15 cellular contexts compared by ENCODE assay signal in the genomic region with DNA sequence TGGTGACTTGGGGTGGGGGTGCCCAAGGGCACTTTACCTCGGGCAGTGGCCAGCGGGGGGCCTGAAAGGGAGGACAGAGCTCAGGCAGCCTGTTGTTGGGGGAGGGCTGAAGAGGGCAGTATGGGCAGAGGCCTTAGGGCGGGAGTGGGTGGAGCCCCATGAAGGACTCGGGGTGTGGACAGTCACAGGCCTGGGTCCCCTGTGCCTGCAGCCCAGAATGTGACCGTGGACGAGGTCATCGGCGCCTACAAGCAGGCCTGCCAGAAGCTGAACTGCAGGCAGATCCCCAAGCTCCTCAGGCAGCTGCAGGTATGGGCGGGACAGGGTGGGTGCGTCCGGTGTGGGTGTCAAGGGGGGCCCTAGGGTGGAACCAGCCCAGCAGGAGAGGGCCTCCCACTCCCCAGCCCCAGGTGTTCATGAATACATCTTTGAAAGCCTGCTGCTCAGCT. TPM values are rescaled to one million over a fixed set of nuclear protein-coding genes. Genes with fewer than 3 reads are reported as not detected.
DNase-seq lines count a peak whose midpoint lies in the region; ATAC-seq and TF ChIP-seq lines count a peak whose summit lies in the region.
"Had no signal": no experiment of that assay in that cellular context is flagged by ENCODE, and none has a peak within 500 bp of the region (broad histone marks: within the 10 kb centered on the region; RNA-seq: fewer than 3 reads in every experiment).

No MANE protein-coding gene starts in this region.

- no peak for DNase-seq in activated CD4-positive, alpha-beta T cell treated with anti-CD3 and anti-CD28 coated beads for 36 hours
- no peak for DNase-seq in activated CD4-positive, alpha-beta T cell treated with anti-CD3 and anti-CD28 coated beads, Interleukin-2, amount 50 U/mL, for 4 hours
- DNase-seq in activated B cell treated with CpG ODN at 0.5 μM for 24 hours, result no peak
- DNase-seq in stimulated activated effector memory CD8-positive, alpha-beta T cell treated with anti-CD3 and anti-CD28 coated beads, Interleukin-12 subunit alpha, Interleukin-12 subunit beta, amount 100 ng/mL, for 72 hours (ENCODE audit: low spot score in 2 of 2), result no peak
- DNase-seq: activated CD4-positive, alpha-beta T cell treated with anti-CD3 and anti-CD28 coated beads, Interleukin-2, amount 10 ng/mL, durations not matched to agents 7 days and 5 days; central memory CD4-positive, alpha-beta T cell; DMS79 treated with DMSO at 0.1 percent for 48 hours; effector memory CD8-positive, alpha-beta T cell; NCI-H1436; NCI-H446; stimulated activated CD4-positive, alpha-beta T cell treated with anti-CD3 and anti-CD28 coated beads, Interleukin-4, amount 100 ng/mL, for 24 hours had no signal

- TF ChIP-seq CTCF in activated B cell treated with CpG ODN at 0.5 μM for 24 hours (IDR thresholded peaks at IDR 0.05), result no peak

- ATAC-seq in activated CD4-positive, alpha-beta T cell treated with anti-CD3 and anti-CD28 coated beads for 36 hours, result no peak
- ATAC-seq in activated B cell treated with CpG ODN at 0.5 μM for 24 hours (ENCODE audit: low read depth) (no peak), HG03457 (IDR thresholded peaks at IDR 0.05; ENCODE audit: unreplicated experiment) (no peak), HG03095 (IDR thresholded peaks at IDR 0.05; ENCODE audit: unreplicated experiment) (no peak)
- no peak for ATAC-seq in stimulated activated effector memory CD8-positive, alpha-beta T cell treated with anti-CD3 and anti-CD28 coated beads, Interleukin-12 subunit alpha, Interleukin-12 subunit beta, amount 100 ng/mL, for 72 hours
- ATAC-seq: effector memory CD8-positive, alpha-beta T cell had no signal

- no peaks in the 10 kb centered on the region for H3K9me3 Mint-ChIP-seq in activated CD4-positive, alpha-beta T cell treated with anti-CD3 and anti-CD28 coated beads for 36 hours (ENCODE audit: low read depth)
- no peaks in the 10 kb centered on the region for H3K9me3 Mint-ChIP-seq in activated B cell treated with CpG ODN at 0.5 μM for 24 hours
- H3K9me3 Mint-ChIP-seq in stimulated activated effector memory CD8-positive, alpha-beta T cell treated with anti-CD3 and anti-CD28 coated beads, Interleukin-12 subunit alpha, Interleukin-12 subunit beta, amount 100 ng/mL, for 72 hours, result no peaks in the 10 kb centered on the region
- H3K9me3 Mint-ChIP-seq: activated CD4-positive, alpha-beta T cell treated with anti-CD3 and anti-CD28 coated beads, Interleukin-2, amount 10 ng/mL, durations not matched to agents 7 days and 5 days; effector memory CD8-positive, alpha-beta T cell had no signal

- CTCF ChIA-PET in activated CD4-positive, alpha-beta T cell treated with anti-CD3 and anti-CD28 coated beads for 36 hours (lab: Charles Lee), result interaction anchor here (0.6 kb wide), 1 partner anchor 26 kb away, joined by 4 read pairs; no protein-coding TSS in a partner anchor
- CTCF ChIA-PET in activated B cell treated with CpG ODN at 0.5 μM for 24 hours (lab: Charles Lee), result interaction anchor here (1.0 to 1.3 kb wide), 3 partner anchors 13 to 78 kb away, joined by 3 to 4 read pairs (median 4); no protein-coding TSS in a partner anchor

- intact Hi-C loops in activated CD4-positive, alpha-beta T cell treated with anti-CD3 and anti-CD28 coated beads for 36 hours (cut with DNase I, micrococcal nuclease), result no loop called here
- intact Hi-C loops in activated B cell treated with CpG ODN at 0.5 μM for 24 hours (cut with micrococcal nuclease), result no loop called here

- no peaks in the 10 kb centered on the region for H3K4me1 Mint-ChIP-seq in activated CD4-positive, alpha-beta T cell treated with anti-CD3 and anti-CD28 coated beads for 36 hours
- H3K4me1 Mint-ChIP-seq in activated B cell treated with CpG ODN at 0.5 μM for 24 hours, result peaks cover 48% of the 10 kb centered on the region
- H3K4me1 Mint-ChIP-seq in stimulated activated effector memory CD8-positive, alpha-beta T cell treated with anti-CD3 and anti-CD28 coated beads, Interleukin-12 subunit alpha, Interleukin-12 subunit beta, amount 100 ng/mL, for 72 hours, result peaks cover 30% of the 10 kb centered on the region

- H3K27ac Mint-ChIP-seq in activated CD4-positive, alpha-beta T cell treated with anti-CD3 and anti-CD28 coated beads for 36 hours, result peak overlapping the region; percentile 23
- peak overlapping the region; percentile 87 for H3K27ac Mint-ChIP-seq in activated B cell treated with CpG ODN at 0.5 μM for 24 hours
- H3K27ac Mint-ChIP-seq in stimulated activated effector memory CD8-positive, alpha-beta T cell treated with anti-CD3 and anti-CD28 coated beads, Interleukin-12 subunit alpha, Interleukin-12 subunit beta, amount 100 ng/mL, for 72 hours, result peak overlapping the region; percentile 51
- H3K27ac Mint-ChIP-seq: activated CD4-positive, alpha-beta T cell treated with anti-CD3 and anti-CD28 coated beads, Interleukin-2, amount 10 ng/mL, durations not matched to agents 7 days and 5 days; effector memory CD8-positive, alpha-beta T cell had no signal

- no peak overlapping the region for H3K4me3 Mint-ChIP-seq in activated CD4-positive, alpha-beta T cell treated with anti-CD3 and anti-CD28 coated beads for 36 hours
- H3K4me3 Mint-ChIP-seq in activated B cell treated with CpG ODN at 0.5 μM for 24 hours, result no peak overlapping the region
- H3K4me3 Mint-ChIP-seq in stimulated activated effector memory CD8-positive, alpha-beta T cell treated with anti-CD3 and anti-CD28 coated beads, Interleukin-12 subunit alpha, Interleukin-12 subunit beta, amount 100 ng/mL, for 72 hours, result no peak overlapping the region
- H3K4me3 Mint-ChIP-seq: activated CD4-positive, alpha-beta T cell treated with anti-CD3 and anti-CD28 coated beads, Interleukin-2, amount 10 ng/mL, durations not matched to agents 7 days and 5 days; effector memory CD8-positive, alpha-beta T cell had no signal

- H3K36me3 Mint-ChIP-seq in activated CD4-positive, alpha-beta T cell treated with anti-CD3 and anti-CD28 coated beads for 36 hours (ENCODE audit: low read depth), result peaks cover 8% of the 10 kb centered on the region
- H3K36me3 Mint-ChIP-seq in activated B cell treated with CpG ODN at 0.5 μM for 24 hours (ENCODE audit: low read depth), result peaks cover 20% of the 10 kb centered on the region
- peaks cover 24% of the 10 kb centered on the region for H3K36me3 Mint-ChIP-seq in stimulated activated effector memory CD8-positive, alpha-beta T cell treated with anti-CD3 and anti-CD28 coated beads, Interleukin-12 subunit alpha, Interleukin-12 subunit beta, amount 100 ng/mL, for 72 hours

- no peaks in the 10 kb centered on the region for H3K27me3 Mint-ChIP-seq in activated CD4-positive, alpha-beta T cell treated with anti-CD3 and anti-CD28 coated beads for 36 hours
- no peaks in the 10 kb centered on the region for H3K27me3 Mint-ChIP-seq in activated B cell treated with CpG ODN at 0.5 μM for 24 hours
- H3K27me3 Mint-ChIP-seq: activated CD4-positive, alpha-beta T cell treated with anti-CD3 and anti-CD28 coated beads, Interleukin-2, amount 10 ng/mL, durations not matched to agents 7 days and 5 days; effector memory CD8-positive, alpha-beta T cell had no signal

- POLR2A ChIA-PET in activated CD4-positive, alpha-beta T cell treated with anti-CD3 and anti-CD28 coated beads for 36 hours (lab: Charles Lee), result no interaction called here
- POLR2A ChIA-PET in activated B cell treated with CpG ODN at 0.5 μM for 24 hours (lab: Charles Lee), result interaction anchor here (0.7 to 0.8 kb wide), 2 partner anchors 26 to 39 kb away, joined by 4 to 8 read pairs; partner anchors contain the start of gene TRAPPC6A

RNA-seq across cellular contexts. Expression of gene NKPD1, which starts 22.5 kb away (rescaled TPM):
- total RNA-seq in activated CD4-positive, alpha-beta T cell treated with anti-CD3 and anti-CD28 coated beads for 36 hours, result under 1 TPM; 0.09 to 0.11 TPM
- total RNA-seq in activated B cell treated with CpG ODN at 0.5 μM for 24 hours, result 0.11 and 0.12 TPM in 2 replicates
- total RNA-seq: A172, skeletal muscle tissue had no signal

RNA-seq across cellular contexts. Expression of gene TRAPPC6A, which starts 39.7 kb away (rescaled TPM):
- total RNA-seq in activated CD4-positive, alpha-beta T cell treated with anti-CD3 and anti-CD28 coated beads for 36 hours, result 10 to 100 TPM; 18.3 to 25.1 TPM
- 51.8 and 56.0 TPM in 2 replicates for total RNA-seq in activated B cell treated with CpG ODN at 0.5 μM for 24 hours

RNA-seq across cellular contexts. Expression of gene BLOC1S3, which starts 40.3 kb away (rescaled TPM):
- total RNA-seq in activated CD4-positive, alpha-beta T cell treated with anti-CD3 and anti-CD28 coated beads for 36 hours, result 10 to 100 TPM; 10.7 to 11.2 TPM
- total RNA-seq in activated B cell treated with CpG ODN at 0.5 μM for 24 hours, result 15.6 and 16.5 TPM in 2 replicates

RNA-seq across cellular contexts. Expression of gene PPP1R37, which starts 45.3 kb away (rescaled TPM):
- total RNA-seq in activated CD4-positive, alpha-beta T cell treated with anti-CD3 and anti-CD28 coated beads for 36 hours, result 10 to 100 TPM; 12.5 to 14.1 TPM
- 18.8 and 27.2 TPM in 2 replicates for total RNA-seq in activated B cell treated with CpG ODN at 0.5 μM for 24 hours

RNA-seq across cellular contexts. Expression of gene GEMIN7, which starts 59.3 kb away (rescaled TPM):
- 10 to 100 TPM; 35.4 to 35.5 TPM for total RNA-seq in activated CD4-positive, alpha-beta T cell treated with anti-CD3 and anti-CD28 coated beads for 36 hours
- 37.0 and 38.7 TPM in 2 replicates for total RNA-seq in activated B cell treated with CpG ODN at 0.5 μM for 24 hours

Comparison
In these comparisons a context has a peak if more than half of its experiments do, and no peak if none do; other contexts are left out.
1. H3K27ac Mint-ChIP-seq: peak in every context shown above with its lines; median percentile 87 in activated B cell treated with CpG ODN at 0.5 μM for 24 hours; 51 in stimulated activated effector memory CD8-positive, alpha-beta T cell treated with anti-CD3 and anti-CD28 coated beads, Interleukin-12 subunit alpha, Interleukin-12 subunit beta, amount 100 ng/mL, for 72 hours; 23 in activated CD4-positive, alpha-beta T cell treated with anti-CD3 and anti-CD28 coated beads for 36 hours.